ENCODE assay signal across 2 cellular contexts in genomic region chr5:150532996-150533395, GRCh38.
TF ChIP-seq lines count a peak whose summit lies in the region.

No MANE protein-coding gene starts in this region.

TF ChIP-seq in liver, 16 proteins besides CTCF, POLR2A, EP300 and RAD21 (continued from another document):
- TF ChIP-seq TAF1 (conservative IDR thresholded peaks at IDR 0.05), result no peak
- no peak for TF ChIP-seq HNF4A (conservative IDR thresholded peaks at IDR 0.05)
- no peak for TF ChIP-seq ZBTB33 (IDR thresholded peaks at IDR 0.05)
- no peak for TF ChIP-seq FOXA1 (IDR thresholded peaks at IDR 0.05)
- TF ChIP-seq REST (IDR thresholded peaks at IDR 0.05), result no peak
- no peak for TF ChIP-seq ATF3 (IDR thresholded peaks at IDR 0.05)
- no peak for TF ChIP-seq SP1 (IDR thresholded peaks at IDR 0.05)
- no peak for TF ChIP-seq RXRA (IDR thresholded peaks at IDR 0.05)
- TF ChIP-seq JUND (IDR thresholded peaks at IDR 0.05), result no peak
- no peak for TF ChIP-seq FOXA2 (IDR thresholded peaks at IDR 0.05)
- TF ChIP-seq MAX (IDR thresholded peaks at IDR 0.05), result no peak
- no peak for TF ChIP-seq NR2F2 (IDR thresholded peaks at IDR 0.05)
- no peak for TF ChIP-seq HNF4G (IDR thresholded peaks at IDR 0.05)

TF ChIP-seq in HepG2, 621 proteins besides CTCF, POLR2A, EP300 and RAD21:
- TF ChIP-seq ZNF639 (CRISPR knock-in tag; conservative IDR thresholded peaks at IDR 0.05) (no peak), HNF4A (CRISPR knock-in tag; IDR thresholded peaks at IDR 0.05) (no peak), NR3C1 (CRISPR knock-in tag; IDR thresholded peaks at IDR 0.05) (no peak)
